In genomic region chr1:41823453-41823852, GRCh38 we compare ENCODE assay signal across 10 cellular contexts.
DNase-seq lines count a peak whose midpoint lies in the region; ATAC-seq and TF ChIP-seq lines count a peak whose summit lies in the region.
"Had no signal": no experiment of that assay in that cellular context is flagged by ENCODE, and none has a peak within 500 bp of the region (broad histone marks: within the 10 kb centered on the region; RNA-seq: fewer than 3 reads in every experiment).

No MANE protein-coding gene starts in this region.

- TF ChIP-seq EP300 in stomach (IDR thresholded peaks at IDR 0.05): no peak

- H3K4me3 ChIP-seq in cardiac fibroblast (replicated peaks in 1 of 2; ENCODE audit: low read depth in 2 of 2, low read length in 2 of 2) (no peak overlapping the region), stomach (no peak overlapping the region)

- WGBS in stomach, 5 donors: 30 to 49% (median 36%) methylated on average over 4 of the region's 4 CpGs

- no peak for TF ChIP-seq POLR2A in stomach (IDR thresholded peaks at IDR 0.05)

- H3K4me1 ChIP-seq in stomach: peaks cover 10 to 27% (median 19%) of the 10 kb centered on the region in 4 donors

- POLR2A ChIA-PET in HEK293T (lab: Yijun Ruan, JAX): no interaction called here

- H3K27ac ChIP-seq in stomach: no peak overlapping the region

- intact Hi-C loops in stomach (cut with DNase I; ENCODE audit: low total_unique reads): no loop called here

- no peaks in the 10 kb centered on the region for H3K27me3 ChIP-seq in stomach

- no peak for TF ChIP-seq CTCF in cardiac fibroblast (IDR thresholded peaks at IDR 0.05; ENCODE audit: low read depth, low read length)
- peak in 1 of 7 experiments; percentile 7 for TF ChIP-seq CTCF in stomach (IDR thresholded peaks at IDR 0.05)

- ATAC-seq in GM21390 (IDR thresholded peaks at IDR 0.05; ENCODE audit: unreplicated experiment) (no peak), HG03095 (IDR thresholded peaks at IDR 0.05; ENCODE audit: unreplicated experiment) (no peak)
- ATAC-seq: stimulated activated naive CD8-positive, alpha-beta T cell treated with anti-CD3 and anti-CD28 coated beads, Interleukin-15, Interleukin-2, amounts not matched to agents 100 U/mL and 50 U/mL, for 24 hours had no signal

- no peaks in the 10 kb centered on the region for H3K9me3 ChIP-seq in stomach

- CTCF ChIA-PET in HEK293T (lab: Yijun Ruan, JAX): interaction anchor here (0.9 kb wide), 1 partner anchor 11 kb away, joined by 4 read pairs; no protein-coding TSS in a partner anchor

- DNase-seq in HEK293T (ENCODE audit: extremely low spot score): peak; percentile 33
- DNase-seq in cardiac fibroblast (ENCODE audit: low read depth in 2 of 2): peak; percentile 28 to 63
- DNase-seq in kidney tubule cell (ENCODE audit: low spot score): peak; percentile 39
- DNase-seq in stomach: peak; percentile 44
- no peak for DNase-seq in AML-193 (lab: John Stamatoyannopoulos, UW)
- DNase-seq in stimulated activated naive CD4-positive, alpha-beta T cell (lab: John Stamatoyannopoulos, UW): no peak
- DNase-seq: NCI-H1105; stimulated activated naive CD8-positive, alpha-beta T cell treated with anti-CD3 and anti-CD28 coated beads, Interleukin-15, Interleukin-2, amounts not matched to agents 100 U/mL and 50 U/mL, for 24 hours had no signal

- no peaks in the 10 kb centered on the region for H3K36me3 ChIP-seq in stomach

TF ChIP-seq in HEK293T, 16 proteins besides CTCF, POLR2A, EP300 and RAD21:
- no peak for TF ChIP-seq SP1 (IDR thresholded peaks at IDR 0.05)
- no peak for TF ChIP-seq NFRKB (IDR thresholded peaks at IDR 0.05)
- TF ChIP-seq ELF4 (IDR thresholded peaks at IDR 0.05): no peak
- TF ChIP-seq ZNF384 (IDR thresholded peaks at IDR 0.05): no peak
- no peak for TF ChIP-seq HDGF (IDR thresholded peaks at IDR 0.05; ENCODE audit: borderline replicate concordance)
- no peak for TF ChIP-seq FOXK2 (IDR thresholded peaks at IDR 0.05)
- TF ChIP-seq ARNT (IDR thresholded peaks at IDR 0.05): no peak
- no peak for TF ChIP-seq FOXM1 (IDR thresholded peaks at IDR 0.05; ENCODE audit: borderline replicate concordance)
- no peak for TF ChIP-seq TARDBP (IDR thresholded peaks at IDR 0.05)
- no peak for TF ChIP-seq L3MBTL2 (conservative IDR thresholded peaks at IDR 0.05)
- TF ChIP-seq SUZ12 (IDR thresholded peaks at IDR 0.05): no peak
- no peak for TF ChIP-seq FOXA1 (IDR thresholded peaks at IDR 0.05)
- TF ChIP-seq, protein P1, sequence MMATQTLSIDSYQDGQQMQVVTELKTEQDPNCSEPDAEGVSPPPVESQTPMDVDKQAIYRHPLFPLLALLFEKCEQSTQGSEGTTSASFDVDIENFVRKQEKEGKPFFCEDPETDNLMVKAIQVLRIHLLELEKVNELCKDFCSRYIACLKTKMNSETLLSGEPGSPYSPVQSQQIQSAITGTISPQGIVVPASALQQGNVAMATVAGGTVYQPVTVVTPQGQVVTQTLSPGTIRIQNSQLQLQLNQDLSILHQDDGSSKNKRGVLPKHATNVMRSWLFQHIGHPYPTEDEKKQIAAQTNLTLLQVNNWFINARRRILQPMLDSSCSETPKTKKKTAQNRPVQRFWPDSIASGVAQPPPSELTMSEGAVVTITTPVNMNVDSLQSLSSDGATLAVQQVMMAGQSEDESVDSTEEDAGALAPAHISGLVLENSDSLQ (IDR thresholded peaks at IDR 0.05): no peak
- no peak for TF ChIP-seq CTBP1 (IDR thresholded peaks at IDR 0.05; ENCODE audit: borderline replicate concordance)
- TF ChIP-seq BHLHE40 (IDR thresholded peaks at IDR 0.05; ENCODE audit: borderline replicate concordance): no peak

Comparison
In these comparisons a context has a peak if more than half of its experiments do, and no peak if none do; other contexts are left out.
1. DNase-seq: peak in HEK293T (single experiment), cardiac fibroblast (2 of 2), kidney tubule cell (single experiment) and stomach (single experiment); none in AML-193 (0 of 2) and stimulated activated naive CD4-positive, alpha-beta T cell (0 of 6).